24 cellular contexts compared by ENCODE assay signal in genomic region chr10:120578890-120579289, GRCh38.
"Had no signal": no experiment of that assay in that cellular context is flagged by ENCODE, and none has a peak within 500 bp of the region (broad histone marks: within the 10 kb centered on the region; RNA-seq: fewer than 3 reads in every experiment).

No MANE protein-coding gene starts in this region.

- H3K27ac Mint-ChIP-seq: memory B cell; mesothelial cell of epicardium; natural killer cell treated with Interleukin-12 subunit alpha and Interleukin-12 subunit beta and Interleukin-15 and Interleukin-18, amount 100 ng/mL, for 72 hours; stimulated activated naive B cell treated with anti-CD40 and anti-IgM and Interleukin-4, amounts not matched to agents 10 μg/mL and 1 μg/mL and 100 μg/mL, for 72 hours; stimulated activated naive CD8-positive, alpha-beta T cell treated with anti-CD3 and anti-CD28 coated beads, Interleukin-15, amount 100 ng/mL, for 72 hours had no signal

- DNase-seq: colonic mucosa; dermis blood vessel endothelial cell; effector CD4-positive, alpha-beta T cell; heart left ventricle; hippocampal formation; left ventricle myocardium inferior; lower lobe of right lung; psoas muscle; retina; spleen; stimulated activated CD4-positive, alpha-beta T cell treated with anti-CD3 and anti-CD28 coated beads, Interleukin-2, amount 100 ng/mL, for 24 hours; stimulated activated CD4-positive, alpha-beta T cell treated with anti-CD3 and anti-CD28 coated beads, Interleukin-4, amount 100 ng/mL, for 4 hours; stimulated activated naive B cell treated with anti-CD40 and anti-IgM and Interleukin-4, amounts not matched to agents 10 μg/mL and 1 μg/mL and 100 μg/mL, for 72 hours; stimulated activated naive CD8-positive, alpha-beta T cell treated with anti-CD3 and anti-CD28 coated beads, Interleukin-15, amount 100 ng/mL, for 72 hours; testis had no signal

- H3K4me3 Mint-ChIP-seq: memory B cell; mesothelial cell of epicardium; natural killer cell treated with Interleukin-12 subunit alpha and Interleukin-12 subunit beta and Interleukin-15 and Interleukin-18, amount 100 ng/mL, for 72 hours; stimulated activated naive B cell treated with anti-CD40 and anti-IgM and Interleukin-4, amounts not matched to agents 10 μg/mL and 1 μg/mL and 100 μg/mL, for 72 hours; stimulated activated naive CD8-positive, alpha-beta T cell treated with anti-CD3 and anti-CD28 coated beads, Interleukin-15, amount 100 ng/mL, for 72 hours had no signal

- H3K36me3 Mint-ChIP-seq: memory B cell; mesothelial cell of epicardium; natural killer cell treated with Interleukin-12 subunit alpha and Interleukin-12 subunit beta and Interleukin-15 and Interleukin-18, amount 100 ng/mL, for 72 hours; stimulated activated naive B cell treated with anti-CD40 and anti-IgM and Interleukin-4, amounts not matched to agents 10 μg/mL and 1 μg/mL and 100 μg/mL, for 72 hours had no signal

- H3K9me3 ChIP-seq: colonic mucosa, heart left ventricle, left ventricle myocardium inferior, lower lobe of right lung, neutrophil, psoas muscle, spleen, testis, tibial nerve had no signal

- H3K4me1 ChIP-seq: colonic mucosa, heart left ventricle, left ventricle myocardium inferior, lower lobe of right lung, psoas muscle, spleen, tibial nerve had no signal

- H3K27ac ChIP-seq: colonic mucosa, heart left ventricle, left ventricle myocardium inferior, lower lobe of right lung, neutrophil, psoas muscle, spleen, testis, tibial nerve had no signal

- H3K4me3 ChIP-seq: colonic mucosa, heart left ventricle, left ventricle myocardium inferior, lower lobe of right lung, psoas muscle, spleen, testis, tibial nerve had no signal

- H3K36me3 ChIP-seq: colonic mucosa, heart left ventricle, left ventricle myocardium inferior, lower lobe of right lung, neutrophil, spleen, tibial nerve had no signal

- FAIRE-seq: frontal cortex, keratinocyte had no signal

- ATAC-seq: esophagus mucosa; heart left ventricle; lower lobe of right lung; natural killer cell treated with Interleukin-12 subunit alpha and Interleukin-12 subunit beta and Interleukin-15 and Interleukin-18, amount 100 ng/mL, for 72 hours; psoas muscle; sciatic nerve; stimulated activated naive B cell treated with anti-CD40 and anti-IgM and Interleukin-4, amounts not matched to agents 10 μg/mL and 1 μg/mL and 100 μg/mL, for 72 hours; stimulated activated naive CD8-positive, alpha-beta T cell treated with anti-CD3 and anti-CD28 coated beads, Interleukin-15, amount 100 ng/mL, for 72 hours had no signal

- H3K4me1 Mint-ChIP-seq: memory B cell; mesothelial cell of epicardium; stimulated activated naive B cell treated with anti-CD40 and anti-IgM and Interleukin-4, amounts not matched to agents 10 μg/mL and 1 μg/mL and 100 μg/mL, for 72 hours; stimulated activated naive CD8-positive, alpha-beta T cell treated with anti-CD3 and anti-CD28 coated beads, Interleukin-15, amount 100 ng/mL, for 72 hours had no signal

- H3K27me3 Mint-ChIP-seq: stimulated activated naive B cell treated with anti-CD40 and anti-IgM and Interleukin-4, amounts not matched to agents 10 μg/mL and 1 μg/mL and 100 μg/mL, for 72 hours; stimulated activated naive CD8-positive, alpha-beta T cell treated with anti-CD3 and anti-CD28 coated beads, Interleukin-15, amount 100 ng/mL, for 72 hours had no signal

- H3K9me3 Mint-ChIP-seq: mesothelial cell of epicardium; natural killer cell treated with Interleukin-12 subunit alpha and Interleukin-12 subunit beta and Interleukin-15 and Interleukin-18, amount 100 ng/mL, for 72 hours; stimulated activated naive B cell treated with anti-CD40 and anti-IgM and Interleukin-4, amounts not matched to agents 10 μg/mL and 1 μg/mL and 100 μg/mL, for 72 hours; stimulated activated naive CD8-positive, alpha-beta T cell treated with anti-CD3 and anti-CD28 coated beads, Interleukin-15, amount 100 ng/mL, for 72 hours had no signal

- H3K27me3 ChIP-seq: colonic mucosa, neutrophil, spleen, testis, tibial nerve had no signal
